In the genomic region with DNA sequence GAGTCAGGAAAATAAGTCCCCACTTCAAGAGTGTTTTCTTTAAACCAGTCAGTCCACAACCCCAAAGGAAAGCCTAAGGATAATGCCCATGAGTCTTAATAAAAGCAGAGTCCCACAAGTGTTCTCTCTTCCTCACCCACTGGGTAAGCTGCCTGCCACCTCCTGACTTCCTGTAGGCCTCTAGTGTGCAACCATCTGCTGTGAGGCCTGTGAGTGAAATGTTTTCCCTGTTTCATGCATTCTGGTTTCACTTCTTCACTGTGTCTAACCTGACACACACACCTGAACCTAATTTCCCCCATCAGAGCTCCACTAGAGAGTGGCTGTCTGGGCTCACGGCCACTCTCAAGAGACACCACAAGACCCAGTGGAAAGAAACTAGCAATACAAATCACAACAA, we compare ENCODE assay signal across 8 cellular contexts. TPM values are rescaled to one million over a fixed set of nuclear protein-coding genes. Genes with fewer than 3 reads are reported as not detected.
A peak's percentile ranks its signal among the peaks of the same experiment; 100 is the strongest.
DNase-seq lines count a peak whose midpoint lies in the region; ATAC-seq, FAIRE-seq and TF ChIP-seq lines count a peak whose summit lies in the region.

No MANE protein-coding gene starts in this region.

- H3K79me2 ChIP-seq in Loucy (ENCODE audit: insufficient read depth, low read length), result no peaks in the 10 kb centered on the region

- no peaks in the 10 kb centered on the region for H3K27me3 ChIP-seq in Loucy (ENCODE audit: insufficient read depth, low read length, poor library complexity, severe bottlenecking)
- no peaks in the 10 kb centered on the region for H3K27me3 ChIP-seq in esophagus muscularis mucosa

- no peak for TF ChIP-seq EP300 in esophagus muscularis mucosa (IDR thresholded peaks at IDR 0.05)

- peak overlapping the region; percentile 65; the same call in 1 of the 2 replicates for H2AFZ ChIP-seq in Loucy (ENCODE audit: low read length)

- peaks cover 98% of the 10 kb centered on the region for H3K4me1 ChIP-seq in Loucy (ENCODE audit: insufficient read depth, low read length, poor library complexity, severe bottlenecking)
- peaks cover 0 to 4% (median 0%) of the 10 kb centered on the region in 4 donors for H3K4me1 ChIP-seq in esophagus muscularis mucosa

- peaks cover 1% of the 10 kb centered on the region for H3K36me3 Mint-ChIP-seq in central memory CD8-positive, alpha-beta T cell (ENCODE audit: insufficient read depth)

- peak; percentile 95 for ATAC-seq in GM21717 (IDR thresholded peaks at IDR 0.05; ENCODE audit: unreplicated experiment)
- ATAC-seq in central memory CD8-positive, alpha-beta T cell (replicated peaks; ENCODE audit: extremely low read depth, poor library complexity, severe bottlenecking), result peak; percentile 57

- H3K36me3 ChIP-seq in Loucy (ENCODE audit: insufficient read depth, low read length) (no peaks in the 10 kb centered on the region), esophagus muscularis mucosa (no peaks in the 10 kb centered on the region)

- no peak for FAIRE-seq in GM12892 (lab: Jason Lieb, UNC)

- H3K4me1 Mint-ChIP-seq in central memory CD8-positive, alpha-beta T cell, result peaks cover 46% of the 10 kb centered on the region

- no peaks in the 10 kb centered on the region for H3K9me3 Mint-ChIP-seq in central memory CD8-positive, alpha-beta T cell

- peak overlapping the region; percentile 37 for H3K4me3 ChIP-seq in Loucy (ENCODE audit: low read length, poor library complexity, severe bottlenecking)
- no peak overlapping the region for H3K4me3 ChIP-seq in coronary artery
- H3K4me3 ChIP-seq in esophagus muscularis mucosa, result no peak overlapping the region

- H3K9me3 ChIP-seq in Loucy (ENCODE audit: insufficient read depth, low read depth, low read length) (no peaks in the 10 kb centered on the region), esophagus muscularis mucosa (no peaks in the 10 kb centered on the region)

- no peaks in the 10 kb centered on the region for H4K20me1 ChIP-seq in Loucy (ENCODE audit: insufficient read depth, low read length, poor library complexity, severe bottlenecking)

- H3K27me3 Mint-ChIP-seq in central memory CD8-positive, alpha-beta T cell, result no peaks in the 10 kb centered on the region

- in situ Hi-C loops in KBM-7 (cut with MboI; ENCODE audit: low pct_unique_long_range_greater_than_20kb, low sequenced_read_pairs), result no loop called here

- peak overlapping the region; percentile 78 for H3K9ac ChIP-seq in Loucy (ENCODE audit: low read depth, low read length, poor library complexity, severe bottlenecking)

- H3K4me3 Mint-ChIP-seq in central memory CD8-positive, alpha-beta T cell, result peak overlapping the region; percentile 5

- H3K27ac ChIP-seq in coronary artery (no peak overlapping the region), esophagus muscularis mucosa (replicated peaks in 1 of 4) (no peak overlapping the region)

- H3K27ac Mint-ChIP-seq in central memory CD8-positive, alpha-beta T cell (ENCODE audit: low read depth), result peak overlapping the region; percentile 73

- TF ChIP-seq CTCF in Loucy (conservative IDR thresholded peaks at IDR 0.05; ENCODE audit: low read length) (no peak), coronary artery (IDR thresholded peaks at IDR 0.05) (no peak), esophagus muscularis mucosa (IDR thresholded peaks at IDR 0.05) (no peak)

- no peaks in the 10 kb centered on the region for H3K9me2 ChIP-seq in Loucy (replicated peaks; ENCODE audit: low read depth, low read length)

- peak; percentile 33 for DNase-seq in GM12892 (ENCODE audit: insufficient read length)
- no peak for DNase-seq in central memory CD8-positive, alpha-beta T cell (ENCODE audit: low spot score in 2 of 2)
- DNase-seq in KBM-7, result no peak
- DNase-seq in coronary artery (ENCODE audit: low spot score), result no peak
- DNase-seq in esophagus muscularis mucosa (ENCODE audit: extremely low spot score), result no peak
- DNase-seq in GOT3 (lab: John Stamatoyannopoulos, UW), result no peak

- peaks cover 4% of the 10 kb centered on the region; the same call in 1 of the 2 replicates for H3F3A ChIP-seq in Loucy (ENCODE audit: low read depth)

- H3K4me2 ChIP-seq in Loucy (ENCODE audit: low read depth, low read length, poor library complexity, severe bottlenecking), result peak overlapping the region; percentile 63

- intact Hi-C loops in esophagus muscularis mucosa (cut with DNase I), result no loop called here

- WGBS in esophagus muscularis mucosa, result 100% methylated on average over 1 of the region's 1 CpG

- TF ChIP-seq POLR2A in GM12892 (IDR thresholded peaks at IDR 0.05; ENCODE audit: low read depth, low read length), result no peak
- no peak for TF ChIP-seq POLR2A in esophagus muscularis mucosa (IDR thresholded peaks at IDR 0.05; ENCODE audit: low read depth)

RNA-seq across cellular contexts. Expression of a gene that starts 38.9 kb away (rescaled TPM):
- not detected for polyA plus RNA-seq in GM12892 (2012; ENCODE audit: missing spikeins)
- 10 to 100 TPM in 3 of 4 donors, 1 to 10 TPM in 1; 5.6 to 33.3 (median 29.5) TPM for total RNA-seq in esophagus muscularis mucosa
